Comparison of ENCODE assay signal across 27 cellular contexts in genomic region chr10:21015838-21016237, GRCh38.
DNase-seq lines count a peak whose midpoint lies in the region; ATAC-seq and TF ChIP-seq lines count a peak whose summit lies in the region.
"Had no signal": no experiment of that assay in that cellular context is flagged by ENCODE, and none has a peak within 500 bp of the region (broad histone marks: within the 10 kb centered on the region; RNA-seq: fewer than 3 reads in every experiment).

No MANE protein-coding gene starts in this region.

- no peak for DNase-seq in GM12864 (ENCODE audit: low read depth)
- DNase-seq in NAMALWA (ENCODE audit: low spot score), result peak; percentile 34
- peak; percentile 30 for DNase-seq in iPS-NIHi11 (ENCODE audit: low spot score)
- no peak for DNase-seq in activated CD4-positive, CD25-positive, alpha-beta regulatory T cell treated with anti-CD3 and anti-CD28 coated beads, Interleukin-2, amount 50 U/mL, for 72 hours
- no peak for DNase-seq in Kasumi-1 (lab: John Stamatoyannopoulos, UW)
- no peak for DNase-seq in GDM1 (lab: John Stamatoyannopoulos, UW)
- DNase-seq in NK-92 treated with Interleukin-12 subunit alpha and Interleukin-12 subunit beta, amount 100 ng/mL, for 24 hours (lab: John Stamatoyannopoulos, UW), result no peak
- DNase-seq: activated CD4-positive, CD25-positive, alpha-beta regulatory T cell; activated gamma-delta T cell treated with Interleukin-2 at 50 U/mL for 16 hours; activated T-cell treated with anti-CD3 and anti-CD28 coated beads, Interleukin-2, amount 50 U/mL, for 24 hours; effector CD4-positive, alpha-beta T cell; EL; MG63; NCI-H1436; NCI-H510A; ovary; right cardiac atrium; SIG-M5; spleen; stimulated activated CD4-positive, alpha-beta T cell treated with anti-CD3 and anti-CD28 coated beads, Interleukin-2, amount 100 ng/mL, for 48 hours; SW 1271; T1000 had no signal

- H3K4me3 ChIP-seq in GM12864 (ENCODE audit: low read depth, low read length), result no peak overlapping the region
- H3K4me3 ChIP-seq: MG63, ovary, spleen, thoracic aorta had no signal

- ATAC-seq in GM19035 (IDR thresholded peaks at IDR 0.05; ENCODE audit: unreplicated experiment), result peak; percentile 68
- ATAC-seq: natural killer cell treated with Interleukin-12 subunit alpha and Interleukin-12 subunit beta and Interleukin-15 and Interleukin-18, amount 100 ng/mL, for 72 hours; Panc1; right cardiac atrium; stimulated activated effector memory CD8-positive, alpha-beta T cell treated with anti-CD3 and anti-CD28 coated beads, Interleukin-12 subunit alpha, Interleukin-12 subunit beta, amount 100 ng/mL, for 72 hours had no signal

- TF ChIP-seq CTCF in GM12864 (IDR thresholded peaks at IDR 0.05; ENCODE audit: low read depth, low read length, missing control alignments), result peak; percentile 4

Comparison
In these comparisons a context has a peak if more than half of its experiments do, and no peak if none do; other contexts are left out.
1. DNase-seq: peak in NAMALWA (single experiment) and iPS-NIHi11 (single experiment); none in GM12864 (single experiment), activated CD4-positive, CD25-positive, alpha-beta regulatory T cell treated with anti-CD3 and anti-CD28 coated beads, Interleukin-2, amount 50 U/mL, for 72 hours (single experiment), Kasumi-1 (0 of 2), GDM1 (single experiment) and NK-92 treated with Interleukin-12 subunit alpha and Interleukin-12 subunit beta, amount 100 ng/mL, for 24 hours (single experiment).